ENCODE assay signal across 1 cellular context in the genomic region with DNA sequence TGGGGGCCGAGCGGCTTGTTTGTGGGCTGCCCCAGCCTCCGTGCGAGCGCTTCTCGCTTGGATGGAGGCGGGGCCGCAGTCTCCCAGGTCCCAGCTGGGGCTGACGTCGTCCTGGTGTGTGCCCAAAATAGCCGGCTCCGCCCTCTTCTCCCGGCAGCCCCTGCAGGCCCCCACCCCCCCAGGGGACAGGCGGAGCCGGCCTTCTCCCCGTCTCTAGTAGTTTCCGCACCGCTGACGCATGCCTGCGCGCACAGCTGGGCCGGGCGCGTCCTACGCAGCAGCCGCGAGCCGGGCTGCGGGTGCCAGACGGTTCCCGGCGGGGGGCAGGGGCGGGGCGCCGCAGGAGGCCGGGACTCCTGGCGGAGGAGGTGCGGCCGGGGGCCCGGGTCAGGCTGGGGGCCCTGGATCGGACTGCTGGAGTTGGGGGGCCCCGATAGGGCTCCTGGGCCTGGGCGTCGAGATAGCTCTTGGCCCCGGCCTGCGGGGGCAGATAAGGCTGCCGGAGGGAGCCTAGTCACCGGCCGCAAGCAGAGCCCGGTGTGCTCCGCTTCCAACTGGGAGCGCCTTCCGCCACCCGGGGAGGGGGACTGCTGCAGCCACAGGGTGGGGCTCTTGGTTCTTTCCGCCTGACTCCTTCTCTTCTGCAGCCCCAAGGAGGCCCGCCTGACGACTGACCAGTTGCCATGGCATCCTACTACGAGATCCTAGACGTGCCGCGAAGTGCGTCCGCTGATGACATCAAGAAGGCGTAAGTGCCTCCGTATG.
TF ChIP-seq lines count a peak whose summit lies in the region.

A gene (plus strand): TSS at position 216 of the 765 bp plus-strand sequence. CDS start 468 bp downstream, at position 684.

TF ChIP-seq in HepG2, 621 proteins besides CTCF, POLR2A, EP300 and RAD21 (continued from another document and continues in another):
- TF ChIP-seq, protein P1, sequence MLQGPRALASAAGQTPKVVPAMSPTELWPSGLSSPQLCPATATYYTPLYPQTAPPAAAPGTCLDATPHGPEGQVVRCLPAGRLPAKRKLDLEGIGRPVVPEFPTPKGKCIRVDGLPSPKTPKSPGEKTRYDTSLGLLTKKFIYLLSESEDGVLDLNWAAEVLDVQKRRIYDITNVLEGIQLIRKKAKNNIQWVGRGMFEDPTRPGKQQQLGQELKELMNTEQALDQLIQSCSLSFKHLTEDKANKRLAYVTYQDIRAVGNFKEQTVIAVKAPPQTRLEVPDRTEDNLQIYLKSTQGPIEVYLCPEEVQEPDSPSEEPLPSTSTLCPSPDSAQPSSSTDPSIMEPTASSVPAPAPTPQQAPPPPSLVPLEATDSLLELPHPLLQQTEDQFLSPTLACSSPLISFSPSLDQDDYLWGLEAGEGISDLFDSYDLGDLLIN (CRISPR knock-in tag; IDR thresholded peaks at IDR 0.05; ENCODE audit: borderline replicate concordance), result no peak
- TF ChIP-seq MAFF (IDR thresholded peaks at IDR 0.05; ENCODE audit: low read depth, low read length) (no peak), NBN (conservative IDR thresholded peaks at IDR 0.05) (no peak), MIXL1 (CRISPR knock-in tag; IDR thresholded peaks at IDR 0.05) (peak; percentile 71; the same call in 1 of the 2 replicates), NR2C2 (CRISPR knock-in tag; IDR thresholded peaks at IDR 0.05; ENCODE audit: borderline replicate concordance) (peak; percentile 39; the same call in 1 of the 2 replicates), ZKSCAN5 (CRISPR knock-in tag; IDR thresholded peaks at IDR 0.05) (no peak), FLYWCH1 (CRISPR knock-in tag; IDR thresholded peaks at IDR 0.05) (no peak), TAF1 (CRISPR knock-in tag; IDR thresholded peaks at IDR 0.05) (peak; percentile 79), ZC3H4 (CRISPR knock-in tag; IDR thresholded peaks at IDR 0.05; ENCODE audit: borderline replicate concordance) (no peak), PHB2 (IDR thresholded peaks at IDR 0.05; ENCODE audit: partially characterized antibody) (no peak), TCF7 (IDR thresholded peaks at IDR 0.05; ENCODE audit: low read depth) (0 out of 2 replicates have a peak, but pooled peaks have one; percentile 7), PHF8 (CRISPR knock-in tag; IDR thresholded peaks at IDR 0.05) (peak; percentile 81), HOXA3 (CRISPR knock-in tag; IDR thresholded peaks at IDR 0.05) (peak; percentile 90), ZNF552 (CRISPR knock-in tag; IDR thresholded peaks at IDR 0.05; ENCODE audit: borderline replicate concordance) (no peak), ZNF383 (CRISPR knock-in tag; IDR thresholded peaks at IDR 0.05; ENCODE audit: borderline replicate concordance) (no peak), DNMT1 (CRISPR knock-in tag; IDR thresholded peaks at IDR 0.05) (peak; percentile 12; the same call in 1 of the 2 replicates), MIER3 (CRISPR knock-in tag; IDR thresholded peaks at IDR 0.05; ENCODE audit: borderline replicate concordance) (peak; percentile 52; the same call in 1 of the 2 replicates), ATF7 (IDR thresholded peaks at IDR 0.05) (peak; percentile 54), ATF7 (CRISPR knock-in tag; IDR thresholded peaks at IDR 0.05) (peak; percentile 86; the same call in 1 of the 2 replicates), ZNF644 (CRISPR knock-in tag; IDR thresholded peaks at IDR 0.05; ENCODE audit: low read depth) (no peak), ZMYM3 (CRISPR knock-in tag; IDR thresholded peaks at IDR 0.05) (no peak), TCF7L2 (IDR thresholded peaks at IDR 0.05; ENCODE audit: low read depth, low read length) (no peak), SP4 (CRISPR knock-in tag; IDR thresholded peaks at IDR 0.05) (peak; percentile 92), HNF4G (IDR thresholded peaks at IDR 0.05; ENCODE audit: borderline replicate concordance, low read depth, low read length) (no peak), HNF4G (CRISPR knock-in tag; IDR thresholded peaks at IDR 0.05; ENCODE audit: borderline replicate concordance, low read depth) (no peak), SMAD9 (CRISPR knock-in tag; IDR thresholded peaks at IDR 0.05) (no peak), HHEX (CRISPR knock-in tag; IDR thresholded peaks at IDR 0.05) (no peak), ZSCAN21 (CRISPR knock-in tag; IDR thresholded peaks at IDR 0.05; ENCODE audit: borderline replicate concordance) (peak; percentile 78; the same call in 1 of the 2 replicates), SNRNP70 (IDR thresholded peaks at IDR 0.05; ENCODE audit: low read depth, low read length) (no peak), SRF (IDR thresholded peaks at IDR 0.05; ENCODE audit: low read depth, low read length) (no peak; the same call in 1 of the 2 replicates), NCOA5 (CRISPR knock-in tag; IDR thresholded peaks at IDR 0.05) (no peak), FOXA1 (IDR thresholded peaks at IDR 0.05) (no peak), FOXA1 (CRISPR knock-in tag; IDR thresholded peaks at IDR 0.05) (no peak; the same call in 1 of the 2 replicates), SAP130 (CRISPR knock-in tag; IDR thresholded peaks at IDR 0.05; ENCODE audit: low read depth) (peak; percentile 98), ZNF616 (CRISPR knock-in tag; IDR thresholded peaks at IDR 0.05; ENCODE audit: low read depth) (peak; percentile 74; the same call in 1 of the 2 replicates), SALL2 (CRISPR knock-in tag; IDR thresholded peaks at IDR 0.05) (peak; percentile 95), JUND (CRISPR knock-in tag; IDR thresholded peaks at IDR 0.05) (0 out of 2 replicates have a peak, but pooled peaks have one; percentile 35), PAX8 (CRISPR knock-in tag; IDR thresholded peaks at IDR 0.05; ENCODE audit: borderline replicate concordance) (no peak), ATF7-NPFF (CRISPR knock-in tag; IDR thresholded peaks at IDR 0.05; ENCODE audit: low read depth) (peak; percentile 91), ZSCAN12 (CRISPR knock-in tag; IDR thresholded peaks at IDR 0.05) (0 out of 2 replicates have a peak, but pooled peaks have one; percentile 77), ZNF24 (IDR thresholded peaks at IDR 0.05) (no peak), ZFP1 (CRISPR knock-in tag; IDR thresholded peaks at IDR 0.05) (no peak), KDM4B (CRISPR knock-in tag; IDR thresholded peaks at IDR 0.05) (no peak; the same call in none of the 2 replicates)
- TF ChIP-seq, protein P2, sequence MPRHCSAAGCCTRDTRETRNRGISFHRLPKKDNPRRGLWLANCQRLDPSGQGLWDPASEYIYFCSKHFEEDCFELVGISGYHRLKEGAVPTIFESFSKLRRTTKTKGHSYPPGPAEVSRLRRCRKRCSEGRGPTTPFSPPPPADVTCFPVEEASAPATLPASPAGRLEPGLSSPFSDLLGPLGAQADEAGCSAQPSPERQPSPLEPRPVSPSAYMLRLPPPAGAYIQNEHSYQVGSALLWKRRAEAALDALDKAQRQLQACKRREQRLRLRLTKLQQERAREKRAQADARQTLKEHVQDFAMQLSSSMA (CRISPR knock-in tag; IDR thresholded peaks at IDR 0.05), result no peak
- TF ChIP-seq, protein P3, sequence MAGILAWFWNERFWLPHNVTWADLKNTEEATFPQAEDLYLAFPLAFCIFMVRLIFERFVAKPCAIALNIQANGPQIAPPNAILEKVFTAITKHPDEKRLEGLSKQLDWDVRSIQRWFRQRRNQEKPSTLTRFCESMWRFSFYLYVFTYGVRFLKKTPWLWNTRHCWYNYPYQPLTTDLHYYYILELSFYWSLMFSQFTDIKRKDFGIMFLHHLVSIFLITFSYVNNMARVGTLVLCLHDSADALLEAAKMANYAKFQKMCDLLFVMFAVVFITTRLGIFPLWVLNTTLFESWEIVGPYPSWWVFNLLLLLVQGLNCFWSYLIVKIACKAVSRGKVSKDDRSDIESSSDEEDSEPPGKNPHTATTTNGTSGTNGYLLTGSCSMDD (CRISPR knock-in tag; IDR thresholded peaks at IDR 0.05), result no peak
- TF ChIP-seq, protein P4, sequence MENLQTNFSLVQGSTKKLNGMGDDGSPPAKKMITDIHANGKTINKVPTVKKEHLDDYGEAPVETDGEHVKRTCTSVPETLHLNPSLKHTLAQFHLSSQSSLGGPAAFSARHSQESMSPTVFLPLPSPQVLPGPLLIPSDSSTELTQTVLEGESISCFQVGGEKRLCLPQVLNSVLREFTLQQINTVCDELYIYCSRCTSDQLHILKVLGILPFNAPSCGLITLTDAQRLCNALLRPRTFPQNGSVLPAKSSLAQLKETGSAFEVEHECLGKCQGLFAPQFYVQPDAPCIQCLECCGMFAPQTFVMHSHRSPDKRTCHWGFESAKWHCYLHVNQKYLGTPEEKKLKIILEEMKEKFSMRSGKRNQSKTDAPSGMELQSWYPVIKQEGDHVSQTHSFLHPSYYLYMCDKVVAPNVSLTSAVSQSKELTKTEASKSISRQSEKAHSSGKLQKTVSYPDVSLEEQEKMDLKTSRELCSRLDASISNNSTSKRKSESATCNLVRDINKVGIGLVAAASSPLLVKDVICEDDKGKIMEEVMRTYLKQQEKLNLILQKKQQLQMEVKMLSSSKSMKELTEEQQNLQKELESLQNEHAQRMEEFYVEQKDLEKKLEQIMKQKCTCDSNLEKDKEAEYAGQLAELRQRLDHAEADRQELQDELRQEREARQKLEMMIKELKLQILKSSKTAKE (CRISPR knock-in tag; IDR thresholded peaks at IDR 0.05; ENCODE audit: borderline replicate concordance), result no peak
- TF ChIP-seq, protein P5, sequence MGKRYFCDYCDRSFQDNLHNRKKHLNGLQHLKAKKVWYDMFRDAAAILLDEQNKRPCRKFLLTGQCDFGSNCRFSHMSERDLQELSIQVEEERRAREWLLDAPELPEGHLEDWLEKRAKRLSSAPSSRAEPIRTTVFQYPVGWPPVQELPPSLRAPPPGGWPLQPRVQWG (CRISPR knock-in tag; IDR thresholded peaks at IDR 0.05; ENCODE audit: borderline replicate concordance, low read depth), result no peak
- TF ChIP-seq, protein P6, sequence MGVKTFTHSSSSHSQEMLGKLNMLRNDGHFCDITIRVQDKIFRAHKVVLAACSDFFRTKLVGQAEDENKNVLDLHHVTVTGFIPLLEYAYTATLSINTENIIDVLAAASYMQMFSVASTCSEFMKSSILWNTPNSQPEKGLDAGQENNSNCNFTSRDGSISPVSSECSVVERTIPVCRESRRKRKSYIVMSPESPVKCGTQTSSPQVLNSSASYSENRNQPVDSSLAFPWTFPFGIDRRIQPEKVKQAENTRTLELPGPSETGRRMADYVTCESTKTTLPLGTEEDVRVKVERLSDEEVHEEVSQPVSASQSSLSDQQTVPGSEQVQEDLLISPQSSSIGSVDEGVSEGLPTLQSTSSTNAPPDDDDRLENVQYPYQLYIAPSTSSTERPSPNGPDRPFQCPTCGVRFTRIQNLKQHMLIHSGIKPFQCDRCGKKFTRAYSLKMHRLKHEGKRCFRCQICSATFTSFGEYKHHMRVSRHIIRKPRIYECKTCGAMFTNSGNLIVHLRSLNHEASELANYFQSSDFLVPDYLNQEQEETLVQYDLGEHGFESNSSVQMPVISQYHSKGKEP (CRISPR knock-in tag; IDR thresholded peaks at IDR 0.05), result no peak; the same call in 1 of the 2 replicates
- TF ChIP-seq, protein P7, sequence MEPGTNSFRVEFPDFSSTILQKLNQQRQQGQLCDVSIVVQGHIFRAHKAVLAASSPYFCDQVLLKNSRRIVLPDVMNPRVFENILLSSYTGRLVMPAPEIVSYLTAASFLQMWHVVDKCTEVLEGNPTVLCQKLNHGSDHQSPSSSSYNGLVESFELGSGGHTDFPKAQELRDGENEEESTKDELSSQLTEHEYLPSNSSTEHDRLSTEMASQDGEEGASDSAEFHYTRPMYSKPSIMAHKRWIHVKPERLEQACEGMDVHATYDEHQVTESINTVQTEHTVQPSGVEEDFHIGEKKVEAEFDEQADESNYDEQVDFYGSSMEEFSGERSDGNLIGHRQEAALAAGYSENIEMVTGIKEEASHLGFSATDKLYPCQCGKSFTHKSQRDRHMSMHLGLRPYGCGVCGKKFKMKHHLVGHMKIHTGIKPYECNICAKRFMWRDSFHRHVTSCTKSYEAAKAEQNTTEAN (CRISPR knock-in tag; conservative IDR thresholded peaks at IDR 0.05), result 0 out of 2 replicates have a peak, but pooled peaks have one; percentile 39
- TF ChIP-seq, protein P8, sequence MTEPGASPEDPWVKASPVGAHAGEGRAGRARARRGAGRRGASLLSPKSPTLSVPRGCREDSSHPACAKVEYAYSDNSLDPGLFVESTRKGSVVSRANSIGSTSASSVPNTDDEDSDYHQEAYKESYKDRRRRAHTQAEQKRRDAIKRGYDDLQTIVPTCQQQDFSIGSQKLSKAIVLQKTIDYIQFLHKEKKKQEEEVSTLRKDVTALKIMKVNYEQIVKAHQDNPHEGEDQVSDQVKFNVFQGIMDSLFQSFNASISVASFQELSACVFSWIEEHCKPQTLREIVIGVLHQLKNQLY (CRISPR knock-in tag; IDR thresholded peaks at IDR 0.05), result peak; percentile 76; the same call in 1 of the 2 replicates
- TF ChIP-seq, protein P9, sequence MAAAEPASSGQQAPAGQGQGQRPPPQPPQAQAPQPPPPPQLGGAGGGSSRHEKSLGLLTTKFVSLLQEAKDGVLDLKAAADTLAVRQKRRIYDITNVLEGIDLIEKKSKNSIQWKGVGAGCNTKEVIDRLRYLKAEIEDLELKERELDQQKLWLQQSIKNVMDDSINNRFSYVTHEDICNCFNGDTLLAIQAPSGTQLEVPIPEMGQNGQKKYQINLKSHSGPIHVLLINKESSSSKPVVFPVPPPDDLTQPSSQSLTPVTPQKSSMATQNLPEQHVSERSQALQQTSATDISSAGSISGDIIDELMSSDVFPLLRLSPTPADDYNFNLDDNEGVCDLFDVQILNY (CRISPR knock-in tag; conservative IDR thresholded peaks at IDR 0.05), result no peak
- TF ChIP-seq, protein P10, sequence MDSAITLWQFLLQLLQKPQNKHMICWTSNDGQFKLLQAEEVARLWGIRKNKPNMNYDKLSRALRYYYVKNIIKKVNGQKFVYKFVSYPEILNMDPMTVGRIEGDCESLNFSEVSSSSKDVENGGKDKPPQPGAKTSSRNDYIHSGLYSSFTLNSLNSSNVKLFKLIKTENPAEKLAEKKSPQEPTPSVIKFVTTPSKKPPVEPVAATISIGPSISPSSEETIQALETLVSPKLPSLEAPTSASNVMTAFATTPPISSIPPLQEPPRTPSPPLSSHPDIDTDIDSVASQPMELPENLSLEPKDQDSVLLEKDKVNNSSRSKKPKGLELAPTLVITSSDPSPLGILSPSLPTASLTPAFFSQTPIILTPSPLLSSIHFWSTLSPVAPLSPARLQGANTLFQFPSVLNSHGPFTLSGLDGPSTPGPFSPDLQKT (CRISPR knock-in tag; IDR thresholded peaks at IDR 0.05; ENCODE audit: borderline replicate concordance), result no peak
- TF ChIP-seq, protein P11, sequence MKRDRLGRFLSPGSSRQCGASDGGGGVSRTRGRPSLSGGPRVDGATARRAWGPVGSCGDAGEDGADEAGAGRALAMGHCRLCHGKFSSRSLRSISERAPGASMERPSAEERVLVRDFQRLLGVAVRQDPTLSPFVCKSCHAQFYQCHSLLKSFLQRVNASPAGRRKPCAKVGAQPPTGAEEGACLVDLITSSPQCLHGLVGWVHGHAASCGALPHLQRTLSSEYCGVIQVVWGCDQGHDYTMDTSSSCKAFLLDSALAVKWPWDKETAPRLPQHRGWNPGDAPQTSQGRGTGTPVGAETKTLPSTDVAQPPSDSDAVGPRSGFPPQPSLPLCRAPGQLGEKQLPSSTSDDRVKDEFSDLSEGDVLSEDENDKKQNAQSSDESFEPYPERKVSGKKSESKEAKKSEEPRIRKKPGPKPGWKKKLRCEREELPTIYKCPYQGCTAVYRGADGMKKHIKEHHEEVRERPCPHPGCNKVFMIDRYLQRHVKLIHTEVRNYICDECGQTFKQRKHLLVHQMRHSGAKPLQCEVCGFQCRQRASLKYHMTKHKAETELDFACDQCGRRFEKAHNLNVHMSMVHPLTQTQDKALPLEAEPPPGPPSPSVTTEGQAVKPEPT (CRISPR knock-in tag; IDR thresholded peaks at IDR 0.05; ENCODE audit: low read depth), result peak; percentile 31; the same call in 1 of the 2 replicates
- TF ChIP-seq, protein P12, sequence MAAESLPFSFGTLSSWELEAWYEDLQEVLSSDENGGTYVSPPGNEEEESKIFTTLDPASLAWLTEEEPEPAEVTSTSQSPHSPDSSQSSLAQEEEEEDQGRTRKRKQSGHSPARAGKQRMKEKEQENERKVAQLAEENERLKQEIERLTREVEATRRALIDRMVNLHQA (CRISPR knock-in tag; IDR thresholded peaks at IDR 0.05), result 0 out of 2 replicates have a peak, but pooled peaks have one; percentile 23
